In the genomic region with DNA sequence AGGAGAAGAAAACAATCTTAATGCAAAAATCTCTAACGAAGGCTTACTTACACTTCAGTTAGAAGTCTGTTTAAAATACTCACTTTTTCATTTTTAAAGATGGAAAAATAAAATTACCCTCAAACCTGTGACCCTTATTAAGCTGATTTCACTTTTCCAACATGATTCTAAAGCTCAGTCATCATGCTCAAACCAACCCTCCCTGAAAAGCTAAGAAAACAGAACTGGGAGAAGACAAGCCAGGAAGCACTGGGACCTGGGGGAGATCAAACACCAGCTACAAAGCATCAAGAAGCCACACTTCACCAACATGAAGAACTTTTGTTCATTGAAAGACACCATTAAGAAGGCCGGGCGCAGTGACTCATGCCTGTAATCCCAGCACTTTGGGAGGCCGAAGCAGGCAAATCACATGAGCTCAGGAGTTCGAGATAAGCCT, we compare ENCODE assay signal across 8 cellular contexts.
DNase-seq lines count a peak whose midpoint lies in the region; ATAC-seq and TF ChIP-seq lines count a peak whose summit lies in the region.

No MANE protein-coding gene starts in this region.

- no peak for TF ChIP-seq POLR2A in body of pancreas (IDR thresholded peaks at IDR 0.05)

- WGBS in body of pancreas, 2 donors, result 62 to 71% methylated on average over 5 of the region's 5 CpGs
- WGBS in mesodermal cell (ENCODE audit: insufficient coverage in 2 of 2), 2 experiments, result 44 to 50% methylated on average over 3 to 4 of the region's 5 CpGs

- H3K4me3 ChIP-seq in body of pancreas (no peak overlapping the region), mesodermal cell (ENCODE audit: extremely low read depth, insufficient read depth, low read length, poor library complexity, severe bottlenecking) (no peak overlapping the region)

- no peaks in the 10 kb centered on the region for H3K36me3 ChIP-seq in body of pancreas (replicated peaks in 1 of 2; ENCODE audit: insufficient read depth in 1 of 2, low read depth in 2 of 2)
- H3K36me3 ChIP-seq in mesodermal cell (ENCODE audit: control insufficient read depth, insufficient read depth, low read length), result no peaks in the 10 kb centered on the region

- no peak for TF ChIP-seq CTCF in 22Rv1 (IDR thresholded peaks at IDR 0.05)
- no peak for TF ChIP-seq CTCF in body of pancreas (IDR thresholded peaks at IDR 0.05)

- no peaks in the 10 kb centered on the region for H3K9me3 ChIP-seq in body of pancreas
- peaks cover 5% of the 10 kb centered on the region for H3K9me3 ChIP-seq in mesodermal cell (ENCODE audit: control insufficient read depth, low read length)

- H3K4me1 ChIP-seq in body of pancreas (peaks cover 35% of the 10 kb centered on the region), mesodermal cell (ENCODE audit: control insufficient read depth, insufficient read depth, low read length, poor library complexity, severe bottlenecking) (peaks cover 37% of the 10 kb centered on the region)

- intact Hi-C loops in body of pancreas (cut with DNase I), result no loop called here

- DNase-seq in HS-27A (ENCODE audit: low read depth), result peak; percentile 30
- DNase-seq in body of pancreas, result no peak
- DNase-seq in NCI-H526 treated with DMSO at 0.1 percent for 48 hours (lab: John Stamatoyannopoulos, UW), result no peak
- DNase-seq in stimulated activated naive CD8-positive, alpha-beta T cell treated with anti-CD3 and anti-CD28 coated beads, Interleukin-15, Interleukin-2, amounts not matched to agents 100 U/mL and 50 U/mL, for 24 hours, result no peak
- DNase-seq in HPDE6-E6E7 (ENCODE audit: extremely low spot score), result no peak

- peak overlapping the region; percentile 62 for H3K27ac ChIP-seq in 22Rv1
- peak overlapping the region in 3 of 4 donors; percentile 68 to 76 (median 74) for H3K27ac ChIP-seq in body of pancreas
- H3K27ac ChIP-seq in mesodermal cell (ENCODE audit: low read depth, low read length, severe bottlenecking), result peak overlapping the region; percentile 63

- ATAC-seq in body of pancreas (no peak), HG02798 (IDR thresholded peaks at IDR 0.05; ENCODE audit: poor library complexity, unreplicated experiment) (no peak)
- ATAC-seq in stimulated activated naive CD8-positive, alpha-beta T cell treated with anti-CD3 and anti-CD28 coated beads, Interleukin-15, Interleukin-2, amounts not matched to agents 100 U/mL and 50 U/mL, for 24 hours, result no peak

- no peaks in the 10 kb centered on the region for H3K27me3 ChIP-seq in body of pancreas
